8 cellular contexts compared by ENCODE assay signal in the genomic region with DNA sequence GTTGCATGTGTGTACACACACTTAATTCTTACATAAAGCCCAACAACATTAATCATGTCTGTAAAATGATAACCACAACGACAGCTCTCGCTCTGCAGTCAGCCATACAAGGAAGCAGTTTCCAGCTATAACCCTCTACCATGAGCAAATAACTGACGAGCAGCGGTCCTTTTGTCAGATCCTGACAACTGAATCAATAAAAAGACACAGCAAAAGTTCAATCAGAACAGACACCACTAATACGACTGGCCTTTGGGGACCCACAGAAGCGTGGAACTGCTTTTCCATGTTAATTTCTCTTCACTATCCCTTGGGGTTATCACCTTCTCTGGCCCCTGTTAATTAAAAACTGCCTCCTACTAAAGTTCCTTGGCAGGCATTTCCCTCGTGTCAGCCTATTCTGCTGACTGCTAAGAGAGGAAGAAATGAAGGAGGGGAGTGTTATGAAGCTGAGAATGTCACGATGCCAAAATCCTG.
A peak's percentile ranks its signal among the peaks of the same experiment; 100 is the strongest.
DNase-seq lines count a peak whose midpoint lies in the region; ATAC-seq, FAIRE-seq and TF ChIP-seq lines count a peak whose summit lies in the region.

No MANE protein-coding gene starts in this region.

- H3K27ac Mint-ChIP-seq in neural progenitor cell = peak overlapping the region; percentile 98
- no peak overlapping the region for H3K27ac Mint-ChIP-seq in activated CD4-positive, alpha-beta T cell treated with anti-CD3 and anti-CD28 coated beads, Interleukin-2, amount 10 ng/mL, durations not matched to agents 7 days and 5 days

- FAIRE-seq in endometrium (lab: Jason Lieb, UNC) = peak; percentile 89

- H3K4me3 Mint-ChIP-seq in neural progenitor cell = peak overlapping the region; percentile 50
- no peak overlapping the region for H3K4me3 Mint-ChIP-seq in activated CD4-positive, alpha-beta T cell treated with anti-CD3 and anti-CD28 coated beads, Interleukin-2, amount 10 ng/mL, durations not matched to agents 7 days and 5 days

- WGBS in GM23248 (ENCODE audit: low coverage in 1 of 2, low lambda C conversion rate in 2 of 2, missing lambda C conversion rate in 2 of 2), 2 experiments = 13 to 17% methylated on average over 8 of the region's 8 CpGs

- peaks cover 8% of the 10 kb centered on the region for H3K36me3 Mint-ChIP-seq in neural progenitor cell
- no peaks in the 10 kb centered on the region for H3K36me3 Mint-ChIP-seq in activated CD4-positive, alpha-beta T cell treated with anti-CD3 and anti-CD28 coated beads, Interleukin-2, amount 10 ng/mL, durations not matched to agents 7 days and 5 days (ENCODE audit: low read depth)

- H2AFZ ChIP-seq in GM23248 (peak overlapping the region; percentile 51), neural progenitor cell (replicated peaks) (peak overlapping the region; percentile 48)

- H3K79me2 ChIP-seq in GM23248 (ENCODE audit: insufficient read depth) = no peaks in the 10 kb centered on the region
- no peaks in the 10 kb centered on the region for H3K79me2 ChIP-seq in neural progenitor cell (ENCODE audit: low read depth)

- peaks cover 3% of the 10 kb centered on the region for H3K27me3 Mint-ChIP-seq in neural progenitor cell (ENCODE audit: insufficient read depth, low read depth)
- no peaks in the 10 kb centered on the region for H3K27me3 Mint-ChIP-seq in activated CD4-positive, alpha-beta T cell treated with anti-CD3 and anti-CD28 coated beads, Interleukin-2, amount 10 ng/mL, durations not matched to agents 7 days and 5 days

- CTCF ChIA-PET in activated CD4-positive, alpha-beta T cell treated with anti-CD3 and anti-CD28 coated beads, Interleukin-2, amount 10 ng/mL, durations not matched to agents 7 days and 5 days (lab: Charles Lee) = no interaction called here

- no peak overlapping the region for H3K27ac ChIP-seq in GM23248
- H3K27ac ChIP-seq in neural progenitor cell = peak overlapping the region; percentile 7

- no peak overlapping the region for H3K4me3 ChIP-seq in GM23248
- H3K4me3 ChIP-seq in neural progenitor cell = no peak overlapping the region

- peaks cover 15% of the 10 kb centered on the region for H3F3A ChIP-seq in GM23248 (ENCODE audit: insufficient read depth)
- no peaks in the 10 kb centered on the region for H3F3A ChIP-seq in neural progenitor cell (ENCODE audit: low read depth)

- H3K27me3 ChIP-seq in GM23248 (replicated peaks; ENCODE audit: insufficient read depth) (no peaks in the 10 kb centered on the region), neural progenitor cell (no peaks in the 10 kb centered on the region)

- no peaks in the 10 kb centered on the region; the same call in 1 of the 2 replicates for H3K9me2 ChIP-seq in GM23248 (ENCODE audit: insufficient read depth)

- H3K4me1 Mint-ChIP-seq in neural progenitor cell = peaks cover 37% of the 10 kb centered on the region
- no peaks in the 10 kb centered on the region for H3K4me1 Mint-ChIP-seq in activated CD4-positive, alpha-beta T cell treated with anti-CD3 and anti-CD28 coated beads, Interleukin-2, amount 10 ng/mL, durations not matched to agents 7 days and 5 days

- H3K36me3 ChIP-seq in GM23248 (ENCODE audit: low read depth) (no peaks in the 10 kb centered on the region), neural progenitor cell (peaks cover 8% of the 10 kb centered on the region)

- H3K4me1 ChIP-seq in GM23248 (ENCODE audit: insufficient read depth) (peaks cover 16% of the 10 kb centered on the region), neural progenitor cell (peaks cover 17% of the 10 kb centered on the region)

- H3K9me3 Mint-ChIP-seq in neural progenitor cell = peaks cover 18% of the 10 kb centered on the region
- peaks cover 6% of the 10 kb centered on the region for H3K9me3 Mint-ChIP-seq in activated CD4-positive, alpha-beta T cell treated with anti-CD3 and anti-CD28 coated beads, Interleukin-2, amount 10 ng/mL, durations not matched to agents 7 days and 5 days

- ATAC-seq in GM21381 (IDR thresholded peaks at IDR 0.05; ENCODE audit: unreplicated experiment) = no peak
- no peak for ATAC-seq in HG02884 (IDR thresholded peaks at IDR 0.05; ENCODE audit: unreplicated experiment)

- POLR2A ChIA-PET in activated CD4-positive, alpha-beta T cell treated with anti-CD3 and anti-CD28 coated beads, Interleukin-2, amount 10 ng/mL, durations not matched to agents 7 days and 5 days (lab: Charles Lee) = no interaction called here

- no peak for TF ChIP-seq CTCF in neural progenitor cell (IDR thresholded peaks at IDR 0.05)

- H4K20me1 ChIP-seq in GM23248 (ENCODE audit: insufficient read depth) (no peaks in the 10 kb centered on the region), neural progenitor cell (ENCODE audit: low read depth) (no peaks in the 10 kb centered on the region)

- no peak for DNase-seq in GM23248
- DNase-seq in NCI-H226 = peak; percentile 7
- DNase-seq in neural progenitor cell (ENCODE audit: low spot score) = peak; percentile 8
- DNase-seq in activated CD4-positive, alpha-beta T cell treated with anti-CD3 and anti-CD28 coated beads, Interleukin-2, amount 10 ng/mL, durations not matched to agents 7 days and 5 days = no peak
- no peak for DNase-seq in activated CD8-positive, alpha-beta memory T cell treated with anti-CD3 and anti-CD28 coated beads for 24 hours

- H3K9me3 ChIP-seq in GM23248 (ENCODE audit: low read depth) = no peaks in the 10 kb centered on the region
- peaks cover 6% of the 10 kb centered on the region for H3K9me3 ChIP-seq in neural progenitor cell (ENCODE audit: low read depth)

- H3K4me2 ChIP-seq in GM23248 (ENCODE audit: unreplicated experiment) = peak overlapping the region; percentile 12
- H3K4me2 ChIP-seq in neural progenitor cell = peak overlapping the region; percentile 29

- in situ Hi-C loops in GM23248 (cut with MboI) = no loop called here

- H3K9ac ChIP-seq in GM23248 (no peak overlapping the region), neural progenitor cell (no peak overlapping the region)

Comparison
In these comparisons a context has a peak if more than half of its experiments do, and no peak if none do; other contexts are left out.
1. DNase-seq: peak in NCI-H226 (single experiment) and neural progenitor cell (single experiment); none in GM23248 (single experiment), activated CD4-positive, alpha-beta T cell treated with anti-CD3 and anti-CD28 coated beads, Interleukin-2, amount 10 ng/mL, durations not matched to agents 7 days and 5 days (single experiment) and activated CD8-positive, alpha-beta memory T cell treated with anti-CD3 and anti-CD28 coated beads for 24 hours (single experiment).